Comparison of ENCODE assay signal across 18 cellular contexts in the genomic region with DNA sequence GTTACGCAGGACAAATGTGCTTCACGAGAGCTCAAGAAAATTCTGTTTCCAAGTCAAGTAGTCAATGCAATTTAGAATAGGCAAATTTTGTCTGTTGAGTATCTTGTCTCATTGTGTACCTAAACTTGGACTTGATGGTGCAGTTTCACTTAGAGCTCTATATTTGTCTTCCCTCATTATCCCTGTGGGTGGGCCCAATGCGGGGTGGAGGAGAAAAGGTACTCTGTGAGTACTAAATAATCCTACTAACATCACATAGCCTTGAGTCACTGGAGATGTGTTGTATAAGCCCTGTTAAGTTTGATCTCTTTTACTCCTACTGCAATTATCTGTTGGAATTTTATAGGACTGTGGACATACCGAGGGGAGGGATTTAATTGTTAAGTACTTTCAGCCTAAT.
A peak's percentile ranks its signal among the peaks of the same experiment; 100 is the strongest.
DNase-seq lines count a peak whose midpoint lies in the region; ATAC-seq and TF ChIP-seq lines count a peak whose summit lies in the region.
"Had no signal": no experiment of that assay in that cellular context is flagged by ENCODE, and none has a peak within 500 bp of the region (broad histone marks: within the 10 kb centered on the region; RNA-seq: fewer than 3 reads in every experiment).

No MANE protein-coding gene starts in this region.

- H3K9me3 ChIP-seq in A673 (ENCODE audit: low read depth, low read length, poor library complexity, severe bottlenecking): no peaks in the 10 kb centered on the region
- H3K9me3 ChIP-seq: A549, HAP-1 had no signal

- no peak overlapping the region for H3K27ac ChIP-seq in A673 (ENCODE audit: low read depth, low read length, poor library complexity, severe bottlenecking)
- H3K27ac ChIP-seq: A549 had no signal

- H3K4me3 ChIP-seq in A673 (ENCODE audit: low read depth, low read length, poor library complexity, severe bottlenecking): no peak overlapping the region
- H3K4me3 ChIP-seq: A549, GM23338, HAP-1 had no signal

- DNase-seq in NCI-H345 (lab: John Stamatoyannopoulos, UW): peak; percentile 26
- no peak for DNase-seq in NCI-H345 treated with DMSO at 0.1 percent for 48 hours (lab: John Stamatoyannopoulos, UW; ENCODE audit: unreplicated experiment)
- DNase-seq in A673 (ENCODE audit: low spot score): peak; percentile 22
- peak; percentile 74 for DNase-seq in NCI-H69 (lab: John Stamatoyannopoulos, UW)
- peak; percentile 4 for DNase-seq in inferior parietal cortex (ENCODE audit: extremely low spot score)
- no peak for DNase-seq in effector CD8-positive, alpha-beta T cell (lab: John Stamatoyannopoulos, UW)
- no peak for DNase-seq in HuH-7.5 (ENCODE audit: low spot score)
- DNase-seq: 8988T; Calu3; CD4-positive, alpha-beta memory T cell; DMS53; DMS79 treated with DMSO at 0.1 percent for 48 hours; GF-D8; HFFc6 had no signal

- intact Hi-C loops in A673 (cut with micrococcal nuclease; ENCODE audit: unreplicated experiment): no loop called here

- no peak for TF ChIP-seq CTCF in A673 (conservative IDR thresholded peaks at IDR 0.05; ENCODE audit: low read depth, low read length)

- no TSS peak for BruUV-seq in A673 (replicated peaks; lab: Mats Ljungman, UMichigan)

- no peak for ATAC-seq in GM18505 (IDR thresholded peaks at IDR 0.05; ENCODE audit: unreplicated experiment)
- ATAC-seq: A549, GM23338 had no signal

- H3K4me1 ChIP-seq in A673 (ENCODE audit: insufficient read depth, low read length, poor library complexity, severe bottlenecking): no peaks in the 10 kb centered on the region
- H3K4me1 ChIP-seq: A549, HAP-1 had no signal

- CTCF ChIA-PET in A673 (lab: Charles Lee): no interaction called here

- POLR2A ChIA-PET in A673 (lab: Charles Lee; ENCODE audit: low non-redundant PET): no interaction called here

- TF ChIP-seq POLR2A in GM18505 (IDR thresholded peaks at IDR 0.05; ENCODE audit: borderline replicate concordance, extremely low read depth, insufficient read depth, insufficient read length): no peak

- no peaks in the 10 kb centered on the region for H3K36me3 ChIP-seq in A673 (ENCODE audit: insufficient read depth, low read length, poor library complexity, severe bottlenecking)
- H3K36me3 ChIP-seq: HAP-1 had no signal

- no peaks in the 10 kb centered on the region for H3K27me3 ChIP-seq in A673 (replicated peaks; ENCODE audit: insufficient read depth, low read depth, low read length, poor library complexity)

Comparison
In these comparisons a context has a peak if more than half of its experiments do, and no peak if none do; other contexts are left out.
1. DNase-seq: peak in NCI-H345 (single experiment), A673 (single experiment), NCI-H69 (single experiment) and inferior parietal cortex (single experiment); none in NCI-H345 treated with DMSO at 0.1 percent for 48 hours (single experiment), effector CD8-positive, alpha-beta T cell (single experiment) and HuH-7.5 (single experiment).